ENCODE assay signal across 9 cellular contexts in the genomic region with DNA sequence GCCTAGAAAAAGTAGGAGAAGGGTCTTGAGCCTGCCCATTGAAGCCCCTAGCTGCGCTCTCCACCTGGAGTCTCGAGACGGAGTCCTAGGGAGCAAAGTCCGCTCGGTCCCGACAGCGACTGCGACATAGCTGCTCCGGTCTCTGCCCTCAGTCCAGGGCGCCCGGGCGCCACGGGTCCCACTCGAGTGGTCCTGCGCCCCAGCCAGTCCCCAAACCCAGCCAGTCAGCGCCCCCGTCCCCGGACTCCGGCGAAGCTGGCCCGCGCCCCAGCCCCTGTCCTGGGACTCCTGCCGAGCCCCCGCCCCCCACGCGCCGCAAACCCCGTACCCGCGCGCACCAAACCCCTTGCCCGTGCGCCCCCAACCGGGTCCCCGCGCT. TPM values are rescaled to one million over a fixed set of nuclear protein-coding genes. Genes with fewer than 3 reads are reported as not detected.
A peak's percentile ranks its signal among the peaks of the same experiment; 100 is the strongest.
DNase-seq lines count a peak whose midpoint lies in the region; ATAC-seq and TF ChIP-seq lines count a peak whose summit lies in the region.
"Had no signal": no experiment of that assay in that cellular context is flagged by ENCODE, and none has a peak within 500 bp of the region (broad histone marks: within the 10 kb centered on the region; RNA-seq: fewer than 3 reads in every experiment).

No MANE protein-coding gene starts in this region.

- H3K4me2 ChIP-seq in SK-N-SH = peak overlapping the region; percentile 91

- H3K79me2 ChIP-seq in SK-N-SH (ENCODE audit: insufficient read depth) = peaks cover 54% of the 10 kb centered on the region

- H3K36me3 ChIP-seq in ES-I3 (ENCODE audit: insufficient read depth, low read length) (no peaks in the 10 kb centered on the region), SK-N-SH (replicated peaks in 1 of 2; ENCODE audit: control insufficient read depth in 1 of 2, insufficient read depth in 2 of 2, low read length in 1 of 2) (peaks cover 10 to 21% of the 10 kb centered on the region in 2 experiments), heart right ventricle (no peaks in the 10 kb centered on the region), psoas muscle (ENCODE audit: insufficient read depth in 1 of 2, low read depth in 1 of 2) (no peaks in the 10 kb centered on the region)
- H3K36me3 ChIP-seq in effector memory CD4-positive, alpha-beta T cell (ENCODE audit: control insufficient read depth, insufficient read depth, low read length) = no peaks in the 10 kb centered on the region

- ATAC-seq in heart right ventricle = peak; percentile 6 to 34 (median 16)
- ATAC-seq in psoas muscle = peak; percentile 30 to 52 (median 36)

- H3K27ac ChIP-seq in SK-N-SH (ENCODE audit: low read depth in 2 of 2, low read length in 1 of 2) (peak overlapping the region; percentile 66 to 77), heart right ventricle (peak overlapping the region in 8 of 10 donors; percentile 5 to 92 (median 72)), psoas muscle (peak overlapping the region; percentile 21)
- no peak overlapping the region for H3K27ac ChIP-seq in effector memory CD4-positive, alpha-beta T cell (ENCODE audit: insufficient read depth, low read length, poor library complexity, severe bottlenecking)

- H3K9me2 ChIP-seq in SK-N-SH = no peaks in the 10 kb centered on the region

- TF ChIP-seq CTCF in SK-N-SH (IDR thresholded peaks at IDR 0.05) (no peak), heart right ventricle (IDR thresholded peaks at IDR 0.05) (no peak), psoas muscle (IDR thresholded peaks at IDR 0.05) (no peak)

- 5% methylated on average over 13 of the region's 36 CpGs for WGBS in SK-N-SH (ENCODE audit: low lambda C conversion rate)
- 1% methylated on average over 35 to 36 of the region's 36 CpGs for WGBS in heart right ventricle, 2 donors
- WGBS in psoas muscle, 3 donors = 1 to 4% (median 1%) methylated on average over 26 to 36 of the region's 36 CpGs

- H2AFZ ChIP-seq in SK-N-SH (ENCODE audit: low read depth) = peak overlapping the region; percentile 85; the same call in 1 of the 2 replicates

- H3K27me3 ChIP-seq in SK-N-SH (ENCODE audit: insufficient read depth) (no peaks in the 10 kb centered on the region), heart right ventricle (peaks cover 0 to 8% (median 0%) of the 10 kb centered on the region in 7 donors), psoas muscle (ENCODE audit: insufficient read depth in 3 of 3, low read length in 2 of 3) (no peaks in the 10 kb centered on the region)
- no peaks in the 10 kb centered on the region for H3K27me3 ChIP-seq in effector memory CD4-positive, alpha-beta T cell (replicated peaks; ENCODE audit: control insufficient read depth, insufficient read depth, low read length, poor library complexity, severe bottlenecking)

- no peaks in the 10 kb centered on the region for H4K20me1 ChIP-seq in SK-N-SH (ENCODE audit: insufficient read depth)

- intact Hi-C loops in heart right ventricle (cut with DNase I) = loop anchor here in 4 of 10 donors (5.0 to 10.0 kb wide), 4 partner anchors 129 to 317 kb away; no protein-coding TSS in a partner anchor
- intact Hi-C loops in psoas muscle (cut with DNase I) = loop anchor here (5.0 to 10.0 kb wide), 3 partner anchors 94 to 233 kb away; no protein-coding TSS in a partner anchor

- TF ChIP-seq EP300 in SK-N-SH (IDR thresholded peaks at IDR 0.05; ENCODE audit: borderline replicate concordance in 1 of 2, low read depth in 1 of 2, low read length in 1 of 2) = no peak

- H3K9me3 ChIP-seq in ES-I3 (ENCODE audit: control insufficient read depth, insufficient read depth, low read length) (no peaks in the 10 kb centered on the region), SK-N-SH (no peaks in the 10 kb centered on the region), heart right ventricle (peaks cover 0 to 5% (median 0%) of the 10 kb centered on the region in 11 donors), psoas muscle (no peaks in the 10 kb centered on the region)
- H3K9me3 ChIP-seq in effector memory CD4-positive, alpha-beta T cell (ENCODE audit: control insufficient read depth, low read length) = no peaks in the 10 kb centered on the region

- H3K9ac ChIP-seq in ES-I3 (ENCODE audit: low read depth, low read length) (peak overlapping the region; percentile 64), SK-N-SH (peak overlapping the region; percentile 98)

- peaks cover 20% of the 10 kb centered on the region for H3K4me1 ChIP-seq in ES-I3 (ENCODE audit: insufficient read depth, low read length)
- H3K4me1 ChIP-seq in SK-N-SH (ENCODE audit: control insufficient read depth in 1 of 2, insufficient read depth in 2 of 2, low read depth in 1 of 2, low read length in 1 of 2) = peaks cover 6 to 21% of the 10 kb centered on the region in 2 experiments; a peak in 3 of 4 replicates
- peaks cover 6 to 79% (median 57%) of the 10 kb centered on the region in 9 donors for H3K4me1 ChIP-seq in heart right ventricle
- peaks cover 22% of the 10 kb centered on the region for H3K4me1 ChIP-seq in psoas muscle
- no peaks in the 10 kb centered on the region for H3K4me1 ChIP-seq in effector memory CD4-positive, alpha-beta T cell (ENCODE audit: control insufficient read depth, insufficient read depth, low read length, poor library complexity, severe bottlenecking)

- DNase-seq in SK-N-SH = peak; percentile 59
- peak in 1 of 2 donors; percentile 39 for DNase-seq in heart right ventricle
- DNase-seq in psoas muscle = no peak
- DNase-seq in effector memory CD4-positive, alpha-beta T cell = no peak
- no peak for DNase-seq in DMS153 treated with DMSO at 0.1 percent for 48 hours (lab: John Stamatoyannopoulos, UW; ENCODE audit: unreplicated experiment)
- DNase-seq in SIG-M5 (lab: John Stamatoyannopoulos, UW) = no peak
- DNase-seq in activated naive CD4-positive, alpha-beta T cell treated with Interleukin-2 at 50 U/mL for 16 hours = no peak
- DNase-seq: NCI-H1105 treated with DMSO at 0.1 percent for 48 hours had no signal

- POLR2A ChIA-PET in SK-N-SH (lab: Yijun Ruan, JAX) = no interaction called here

- peaks cover 3% of the 10 kb centered on the region for H3F3A ChIP-seq in SK-N-SH (replicated peaks; ENCODE audit: insufficient read depth)

- H3K4me3 ChIP-seq in SK-N-SH (ENCODE audit: low read depth in 2 of 2, low read length in 1 of 2) (peak overlapping the region; percentile 78 to 88), heart right ventricle (peak overlapping the region; percentile 62 to 89 (median 73)), psoas muscle (peak overlapping the region; percentile 73)
- no peak overlapping the region for H3K4me3 ChIP-seq in effector memory CD4-positive, alpha-beta T cell (ENCODE audit: insufficient read depth, low read depth, low read length, poor library complexity, severe bottlenecking)

- CTCF ChIA-PET in SK-N-SH (lab: Yijun Ruan, JAX) = interaction anchor here (0.7 to 1.0 kb wide), 3 partner anchors 10 to 47 kb away, joined by 3 to 4 read pairs (median 4); no protein-coding TSS in a partner anchor

- TF ChIP-seq RAD21 in SK-N-SH (IDR thresholded peaks at IDR 0.05; ENCODE audit: low read length) = no peak

TF ChIP-seq in SK-N-SH, 30 proteins besides CTCF, POLR2A, EP300 and RAD21 (continues in another document):
- no peak for TF ChIP-seq SIN3A (IDR thresholded peaks at IDR 0.05; ENCODE audit: borderline replicate concordance, low read depth, low read length)
- no peak for TF ChIP-seq POLR2AphosphoS5 (IDR thresholded peaks at IDR 0.05; ENCODE audit: low read depth, low read length)
- TF ChIP-seq NFIC (IDR thresholded peaks at IDR 0.05; ENCODE audit: borderline replicate concordance) = no peak
- no peak for TF ChIP-seq RXRA (IDR thresholded peaks at IDR 0.05; ENCODE audit: borderline replicate concordance, low read depth)
- TF ChIP-seq NRF1 (IDR thresholded peaks at IDR 0.05; ENCODE audit: low read depth, low read length) = no peak
- no peak for TF ChIP-seq IRF3 (IDR thresholded peaks at IDR 0.05; ENCODE audit: low read depth, low read length)
- TF ChIP-seq GABPA (IDR thresholded peaks at IDR 0.05; ENCODE audit: low read depth) = no peak
- TF ChIP-seq FOSL2 (IDR thresholded peaks at IDR 0.05; ENCODE audit: borderline replicate concordance, low read depth) = no peak
- TF ChIP-seq RCOR1 (IDR thresholded peaks at IDR 0.05; ENCODE audit: low read length) = no peak
- no peak for TF ChIP-seq FOXJ3 (CRISPR knock-in tag; IDR thresholded peaks at IDR 0.05)
- no peak for TF ChIP-seq MXI1 (IDR thresholded peaks at IDR 0.05; ENCODE audit: low read depth, low read length)
- TF ChIP-seq EZH2phosphoT487 (IDR thresholded peaks at IDR 0.05; ENCODE audit: borderline replicate concordance, low read depth) = no peak
- TF ChIP-seq TCF12 (IDR thresholded peaks at IDR 0.05) = no peak
- no peak for TF ChIP-seq SMC3 (IDR thresholded peaks at IDR 0.05; ENCODE audit: low read depth, low read length)

RNA-seq across cellular contexts. Expression of gene TNS3, which starts 0.5 kb away (rescaled TPM):
- 68.8 and 72.3 TPM in 2 replicates for polyA plus RNA-seq in SK-N-SH (2012; rRNA removed)
- 48.8 and 60.8 TPM in 2 replicates for polyA plus RNA-seq in SK-N-SH (2012; cell fraction: cytosol; rRNA removed)
- polyA plus RNA-seq in SK-N-SH (2012; cell fraction: nucleus; rRNA removed) = 141 and 170 TPM in 2 replicates
- total RNA-seq in heart right ventricle = 10 to 100 TPM; 29.9 to 74.2 (median 35.6) TPM
- polyA plus RNA-seq in heart right ventricle = 10 to 100 TPM in 1 of 2 donors, 1 to 10 TPM in 1; 6.7 to 14.3 TPM
- 10 to 100 TPM; 35.0 to 75.3 (median 45.6) TPM for total RNA-seq in psoas muscle
- 10 to 100 TPM; 11.5 to 20.2 (median 12.5) TPM for polyA plus RNA-seq in psoas muscle
